2 cellular contexts compared by ENCODE assay signal in the genomic region with DNA sequence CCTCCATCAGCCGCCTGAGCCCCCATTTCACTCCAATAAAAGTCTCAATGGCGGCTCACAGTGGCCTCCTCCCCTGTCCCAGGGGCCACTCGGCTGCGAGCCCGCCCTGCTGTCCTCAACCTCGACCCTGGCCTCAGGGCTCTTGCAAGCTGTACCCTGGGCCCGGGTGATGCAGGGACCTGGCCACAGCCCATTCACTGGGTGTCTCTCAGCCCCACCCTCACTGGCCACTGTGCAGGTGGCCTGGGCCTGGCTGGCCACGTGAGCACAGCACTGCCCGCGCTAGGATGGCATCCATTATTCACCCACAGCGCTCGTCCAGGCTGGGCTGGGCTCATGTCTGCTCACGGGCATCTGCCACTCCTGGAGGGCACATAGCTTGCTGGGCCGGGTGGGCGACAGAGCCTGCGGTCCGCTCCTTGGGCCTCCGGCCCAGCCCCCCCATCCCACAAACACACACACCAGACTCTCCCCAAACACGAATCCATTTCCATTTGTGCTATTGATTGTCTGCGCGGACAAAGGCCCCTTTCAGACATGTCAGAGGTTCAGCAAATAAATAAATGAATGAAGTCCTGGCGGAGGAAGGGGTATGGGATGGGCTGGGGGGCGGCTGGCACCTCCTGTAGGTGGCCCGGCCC.
TF ChIP-seq lines count a peak whose summit lies in the region.

No MANE protein-coding gene starts in this region.

TF ChIP-seq in GM23338, 12 proteins besides CTCF, POLR2A, EP300 and RAD21 (continued from another document and continues in another):
- TF ChIP-seq, protein P1, sequence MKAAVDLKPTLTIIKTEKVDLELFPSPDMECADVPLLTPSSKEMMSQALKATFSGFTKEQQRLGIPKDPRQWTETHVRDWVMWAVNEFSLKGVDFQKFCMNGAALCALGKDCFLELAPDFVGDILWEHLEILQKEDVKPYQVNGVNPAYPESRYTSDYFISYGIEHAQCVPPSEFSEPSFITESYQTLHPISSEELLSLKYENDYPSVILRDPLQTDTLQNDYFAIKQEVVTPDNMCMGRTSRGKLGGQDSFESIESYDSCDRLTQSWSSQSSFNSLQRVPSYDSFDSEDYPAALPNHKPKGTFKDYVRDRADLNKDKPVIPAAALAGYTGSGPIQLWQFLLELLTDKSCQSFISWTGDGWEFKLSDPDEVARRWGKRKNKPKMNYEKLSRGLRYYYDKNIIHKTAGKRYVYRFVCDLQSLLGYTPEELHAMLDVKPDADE (IDR thresholded peaks at IDR 0.05), result no peak
- TF ChIP-seq STAT1 (IDR thresholded peaks at IDR 0.05; ENCODE audit: unreplicated experiment) (no peak), NANOG (IDR thresholded peaks at IDR 0.05; ENCODE audit: borderline replicate concordance) (no peak), ZNF331 (CRISPR knock-in tag; IDR thresholded peaks at IDR 0.05; ENCODE audit: low read depth) (no peak), JUNB (IDR thresholded peaks at IDR 0.05; ENCODE audit: unreplicated experiment) (no peak), CREB1 (CRISPR knock-in tag; IDR thresholded peaks at IDR 0.05; ENCODE audit: low read depth) (no peak), REST (IDR thresholded peaks at IDR 0.05; ENCODE audit: unreplicated experiment) (no peak), ZNF114 (CRISPR knock-in tag; IDR thresholded peaks at IDR 0.05) (no peak), ZNF462 (CRISPR knock-in tag; IDR thresholded peaks at IDR 0.05) (no peak)

TF ChIP-seq in SK-N-SH, 30 proteins besides CTCF, POLR2A, EP300 and RAD21:
- TF ChIP-seq MXI1 (IDR thresholded peaks at IDR 0.05; ENCODE audit: low read depth, low read length) (no peak), TAF1 (IDR thresholded peaks at IDR 0.05; ENCODE audit: borderline replicate concordance, low read depth, low read length) (no peak), RXRA (IDR thresholded peaks at IDR 0.05; ENCODE audit: borderline replicate concordance, low read depth) (no peak), GABPA (IDR thresholded peaks at IDR 0.05; ENCODE audit: low read depth) (no peak), EZH2phosphoT487 (IDR thresholded peaks at IDR 0.05; ENCODE audit: borderline replicate concordance, low read depth) (no peak), JUND (IDR thresholded peaks at IDR 0.05) (no peak), USF1 (IDR thresholded peaks at IDR 0.05; ENCODE audit: borderline replicate concordance, low read depth) (no peak), FOXM1 (IDR thresholded peaks at IDR 0.05; ENCODE audit: low read depth) (no peak), SIN3A (IDR thresholded peaks at IDR 0.05; ENCODE audit: borderline replicate concordance, low read depth, low read length) (no peak), RCOR1 (IDR thresholded peaks at IDR 0.05; ENCODE audit: low read length) (no peak)
